Comparison of ENCODE assay signal across 11 cellular contexts in the genomic region with DNA sequence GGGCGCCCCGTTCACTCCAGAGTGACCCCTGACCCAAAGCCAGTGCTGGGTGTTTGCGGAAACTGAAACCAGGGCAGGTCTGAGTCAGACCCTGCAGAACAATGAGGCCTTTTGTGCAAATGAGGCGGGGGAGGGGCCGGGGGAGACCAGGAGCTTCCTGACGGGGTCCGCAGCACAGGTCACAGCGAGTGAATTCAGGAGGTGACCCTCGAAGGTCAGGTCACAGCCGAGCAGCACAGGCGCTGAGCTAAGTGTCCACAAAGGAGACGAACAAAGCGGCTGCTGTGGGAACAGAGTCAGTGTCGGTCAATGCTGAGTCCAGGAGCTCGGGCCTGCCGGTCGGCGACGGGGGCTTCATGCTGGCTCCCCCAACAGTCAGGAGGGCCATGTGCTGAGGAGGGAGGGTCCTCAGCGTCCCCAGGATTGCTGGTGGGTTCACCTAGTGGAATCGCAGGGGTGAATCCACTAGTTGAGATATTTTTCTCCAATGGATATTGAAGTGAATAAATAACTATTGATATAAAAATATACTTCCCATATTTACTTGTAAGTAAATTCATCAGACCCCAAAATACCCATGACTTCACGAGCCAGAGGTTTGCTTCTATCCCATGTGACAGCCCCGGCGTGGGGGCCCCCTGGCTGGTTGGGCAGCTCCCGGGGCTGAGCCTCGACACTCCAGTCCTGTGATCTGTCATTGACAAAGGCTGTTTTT.
A peak's percentile ranks its signal among the peaks of the same experiment; 100 is the strongest.
DNase-seq lines count a peak whose midpoint lies in the region; ATAC-seq and TF ChIP-seq lines count a peak whose summit lies in the region.
"Had no signal": no experiment of that assay in that cellular context is flagged by ENCODE, and none has a peak within 500 bp of the region (broad histone marks: within the 10 kb centered on the region; RNA-seq: fewer than 3 reads in every experiment).

No MANE protein-coding gene starts in this region.

- H3K4me2 ChIP-seq in BLaER1 treated with 17β-estradiol and CSF1 and Interleukin-3, amounts not matched to agents 10 nM and 100 nM, result peak overlapping the region in 6 of 11 experiments; percentile 19 to 82 (median 74); a peak in 12 of 22 replicates

- H3K36me3 Mint-ChIP-seq in neural crest cell (ENCODE audit: low read depth), result no peaks in the 10 kb centered on the region
- H3K36me3 Mint-ChIP-seq in activated CD4-positive, alpha-beta T cell treated with anti-CD3 and anti-CD28 coated beads, Interleukin-2, amount 10 ng/mL, durations not matched to agents 7 days and 5 days (ENCODE audit: low read depth), result no peaks in the 10 kb centered on the region
- H3K36me3 Mint-ChIP-seq: activated naive CD8-positive, alpha-beta T cell had no signal

- CTCF ChIA-PET in activated CD4-positive, alpha-beta T cell treated with anti-CD3 and anti-CD28 coated beads, Interleukin-2, amount 10 ng/mL, durations not matched to agents 7 days and 5 days (lab: Charles Lee), result no interaction called here

- peaks cover 5% of the 10 kb centered on the region for H3K27me3 Mint-ChIP-seq in neural crest cell (ENCODE audit: low read depth)
- H3K27me3 Mint-ChIP-seq in activated CD4-positive, alpha-beta T cell treated with anti-CD3 and anti-CD28 coated beads, Interleukin-2, amount 10 ng/mL, durations not matched to agents 7 days and 5 days, result peaks cover 9% of the 10 kb centered on the region

- H3K4me1 Mint-ChIP-seq in neural crest cell, result peaks cover 88% of the 10 kb centered on the region
- peaks cover 9% of the 10 kb centered on the region for H3K4me1 Mint-ChIP-seq in activated CD4-positive, alpha-beta T cell treated with anti-CD3 and anti-CD28 coated beads, Interleukin-2, amount 10 ng/mL, durations not matched to agents 7 days and 5 days

- TF ChIP-seq EP300 in esophagus muscularis mucosa (IDR thresholded peaks at IDR 0.05), result no peak

- no peaks in the 10 kb centered on the region for H3K36me3 ChIP-seq in BLaER1 treated with 17β-estradiol and CSF1 and Interleukin-3, amounts not matched to agents 10 nM and 100 nM
- H3K36me3 ChIP-seq in esophagus muscularis mucosa, result no peaks in the 10 kb centered on the region
- H3K36me3 ChIP-seq: thoracic aorta had no signal

- TF ChIP-seq POLR2A in NB4 (IDR thresholded peaks at IDR 0.05; ENCODE audit: extremely low read depth, insufficient read length), result no peak
- TF ChIP-seq POLR2A in esophagus muscularis mucosa (IDR thresholded peaks at IDR 0.05; ENCODE audit: low read depth), result no peak

- H4K20me1 ChIP-seq in BLaER1 treated with 17β-estradiol and CSF1 and Interleukin-3, amounts not matched to agents 10 nM and 100 nM, result no peaks in the 10 kb centered on the region

- no peak overlapping the region for H3K4me3 ChIP-seq in BLaER1 treated with 17β-estradiol and CSF1 and Interleukin-3, amounts not matched to agents 10 nM and 100 nM
- H3K4me3 ChIP-seq in NB4 (ENCODE audit: low read depth, low read length) (no peak overlapping the region), esophagus muscularis mucosa (no peak overlapping the region)
- H3K4me3 ChIP-seq: thoracic aorta had no signal

- DNase-seq in NB4 (ENCODE audit: low read depth), result peak; percentile 40
- no peak for DNase-seq in esophagus muscularis mucosa (ENCODE audit: extremely low spot score)
- DNase-seq in neural crest cell (ENCODE audit: low read depth, low spot score), result peak; percentile 77
- no peak for DNase-seq in central memory CD4-positive, alpha-beta T cell
- DNase-seq in activated CD8-positive, alpha-beta memory T cell treated with anti-CD3 and anti-CD28 coated beads, Interleukin-2, amount 50 U/mL, for 48 hours, result no peak
- no peak for DNase-seq in activated CD4-positive, alpha-beta T cell treated with anti-CD3 and anti-CD28 coated beads, Interleukin-2, amount 10 ng/mL, durations not matched to agents 7 days and 5 days
- DNase-seq: activated CD4-positive, CD25-positive, alpha-beta regulatory T cell had no signal

- no peaks in the 10 kb centered on the region for H3K9me3 ChIP-seq in BLaER1 treated with 17β-estradiol and CSF1 and Interleukin-3, amounts not matched to agents 10 nM and 100 nM (replicated peaks in 1 of 11)
- no peaks in the 10 kb centered on the region for H3K9me3 ChIP-seq in esophagus muscularis mucosa
- H3K9me3 ChIP-seq: thoracic aorta had no signal

- intact Hi-C loops in esophagus muscularis mucosa (cut with DNase I), result loop anchor here (10.0 kb wide), 2 partner anchors 189 to 651 kb away; a partner anchor contains a TSS

- H3K27ac ChIP-seq in BLaER1 treated with 17β-estradiol and CSF1 and Interleukin-3, amounts not matched to agents 10 nM and 100 nM, result peak overlapping the region in 9 of 11 experiments; percentile 10 to 79 (median 71); a peak in 14 of 22 replicates
- H3K27ac ChIP-seq in esophagus muscularis mucosa (replicated peaks in 1 of 4), result peak overlapping the region; percentile 28 to 60 (median 52)
- H3K27ac ChIP-seq: thoracic aorta had no signal

- peak overlapping the region; percentile 98 for H3K27ac Mint-ChIP-seq in neural crest cell (ENCODE audit: unreplicated experiment)
- H3K27ac Mint-ChIP-seq in activated CD4-positive, alpha-beta T cell treated with anti-CD3 and anti-CD28 coated beads, Interleukin-2, amount 10 ng/mL, durations not matched to agents 7 days and 5 days, result no peak overlapping the region
- H3K27ac Mint-ChIP-seq: activated naive CD8-positive, alpha-beta T cell had no signal

- POLR2A ChIA-PET in activated CD4-positive, alpha-beta T cell treated with anti-CD3 and anti-CD28 coated beads, Interleukin-2, amount 10 ng/mL, durations not matched to agents 7 days and 5 days (lab: Charles Lee), result no interaction called here

- no peaks in the 10 kb centered on the region for H3K9me3 Mint-ChIP-seq in neural crest cell
- no peaks in the 10 kb centered on the region for H3K9me3 Mint-ChIP-seq in activated CD4-positive, alpha-beta T cell treated with anti-CD3 and anti-CD28 coated beads, Interleukin-2, amount 10 ng/mL, durations not matched to agents 7 days and 5 days

- WGBS in esophagus muscularis mucosa, result 74% methylated on average over 24 of the region's 26 CpGs

- peaks cover 44 to 93% (median 66%) of the 10 kb centered on the region in 10 experiments for H3K4me1 ChIP-seq in BLaER1 treated with 17β-estradiol and CSF1 and Interleukin-3, amounts not matched to agents 10 nM and 100 nM
- peaks cover 19 to 30% (median 26%) of the 10 kb centered on the region in 4 donors for H3K4me1 ChIP-seq in esophagus muscularis mucosa

- no peak for ATAC-seq in GM19035 (IDR thresholded peaks at IDR 0.05; ENCODE audit: unreplicated experiment)

- H3K9ac ChIP-seq in BLaER1 treated with 17β-estradiol and CSF1 and Interleukin-3, amounts not matched to agents 10 nM and 100 nM, result no peak overlapping the region; a peak in 1 of 22 replicates

- TF ChIP-seq CTCF in NB4 (IDR thresholded peaks at IDR 0.05; ENCODE audit: low read depth, low read length), result no peak
- TF ChIP-seq CTCF in esophagus muscularis mucosa (IDR thresholded peaks at IDR 0.05), result no peak
- no peak for TF ChIP-seq CTCF in neural crest cell (conservative IDR thresholded peaks at IDR 0.05)

- no peaks in the 10 kb centered on the region for H3K27me3 ChIP-seq in BLaER1 treated with 17β-estradiol and CSF1 and Interleukin-3, amounts not matched to agents 10 nM and 100 nM
- H3K27me3 ChIP-seq in esophagus muscularis mucosa, result no peaks in the 10 kb centered on the region

- H3K4me3 Mint-ChIP-seq in neural crest cell, result peak overlapping the region; percentile 73
- no peak overlapping the region for H3K4me3 Mint-ChIP-seq in activated CD4-positive, alpha-beta T cell treated with anti-CD3 and anti-CD28 coated beads, Interleukin-2, amount 10 ng/mL, durations not matched to agents 7 days and 5 days
- H3K4me3 Mint-ChIP-seq: activated naive CD8-positive, alpha-beta T cell had no signal

Comparison
In these comparisons a context has a peak if more than half of its experiments do, and no peak if none do; other contexts are left out.
1. DNase-seq: peak in NB4 (single experiment) and neural crest cell (single experiment); none in esophagus muscularis mucosa (single experiment), central memory CD4-positive, alpha-beta T cell (single experiment), activated CD8-positive, alpha-beta memory T cell treated with anti-CD3 and anti-CD28 coated beads, Interleukin-2, amount 50 U/mL, for 48 hours (single experiment) and activated CD4-positive, alpha-beta T cell treated with anti-CD3 and anti-CD28 coated beads, Interleukin-2, amount 10 ng/mL, durations not matched to agents 7 days and 5 days (single experiment).